In the genomic region with DNA sequence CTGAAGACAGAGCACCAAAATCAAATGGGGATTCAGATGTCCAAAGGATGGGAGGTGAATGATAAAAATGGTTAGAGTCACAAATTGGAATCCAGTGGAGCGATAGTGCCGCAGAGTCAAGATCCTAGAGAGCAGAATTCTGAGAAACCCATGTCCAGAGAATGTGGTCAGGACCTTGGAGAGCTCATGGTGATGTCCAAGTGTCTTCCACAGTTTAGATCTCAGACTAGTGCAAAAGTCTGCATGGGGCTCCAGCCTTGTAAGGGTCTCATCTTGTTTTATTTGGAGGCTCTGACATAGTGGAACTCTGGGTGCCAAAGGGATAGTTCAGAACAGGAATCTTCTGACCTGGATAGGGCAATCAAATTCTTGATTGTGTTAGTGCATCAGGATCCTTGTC, we compare ENCODE assay signal across 20 cellular contexts.
DNase-seq lines count a peak whose midpoint lies in the region; ATAC-seq, FAIRE-seq and TF ChIP-seq lines count a peak whose summit lies in the region.
"Had no signal": no experiment of that assay in that cellular context is flagged by ENCODE, and none has a peak within 500 bp of the region (broad histone marks: within the 10 kb centered on the region; RNA-seq: fewer than 3 reads in every experiment).

No MANE protein-coding gene starts in this region.

- 0 out of 3 replicates have a peak, but pooled peaks have one; percentile 44 for ATAC-seq in K562
- ATAC-seq in natural killer cell treated with Interleukin-12 subunit alpha and Interleukin-12 subunit beta and Interleukin-15 and Interleukin-18, amount 100 ng/mL, for 72 hours: no peak
- ATAC-seq in GM18502 (IDR thresholded peaks at IDR 0.05; ENCODE audit: poor library complexity, unreplicated experiment): no peak
- ATAC-seq: left lung, Panc1, T-helper 17 cell had no signal

- H3K9me1 ChIP-seq in K562 (ENCODE audit: control insufficient read depth, insufficient read depth, low read length): no peaks in the 10 kb centered on the region

- H3K36me3 ChIP-seq in K562 (ENCODE audit: control insufficient read depth, insufficient read depth, low read length): no peaks in the 10 kb centered on the region
- H3K36me3 ChIP-seq: BLaER1, left lung, sigmoid colon had no signal

- H3K27me3 Mint-ChIP-seq in natural killer cell treated with Interleukin-12 subunit alpha and Interleukin-12 subunit beta and Interleukin-15 and Interleukin-18, amount 100 ng/mL, for 72 hours: peaks cover 12 to 31% of the 10 kb centered on the region in 2 donors
- H3K27me3 Mint-ChIP-seq: T-helper 17 cell had no signal

- in situ Hi-C loops in Caki2 (cut with HindIII; ENCODE audit: low pct_unique_long_range_greater_than_20kb, low sequenced_read_pairs) (no loop called here), K562 (cut with MboI) (no loop called here)

- CTCF ChIA-PET in K562 (lab: Yijun Ruan, JAX; ENCODE audit: low intra/inter-chr PET ratio): no interaction called here

- FAIRE-seq in K562 (lab: Jason Lieb, UNC): peak; percentile 73
- FAIRE-seq: G401.6 had no signal

- H3K36me3 Mint-ChIP-seq in natural killer cell treated with Interleukin-12 subunit alpha and Interleukin-12 subunit beta and Interleukin-15 and Interleukin-18, amount 100 ng/mL, for 72 hours: no peaks in the 10 kb centered on the region

- TF ChIP-seq EP300 in K562 (IDR thresholded peaks at IDR 0.05; ENCODE audit: low read length): no peak

- H3K9me3 Mint-ChIP-seq in natural killer cell treated with Interleukin-12 subunit alpha and Interleukin-12 subunit beta and Interleukin-15 and Interleukin-18, amount 100 ng/mL, for 72 hours: no peaks in the 10 kb centered on the region

- H4K20me1 ChIP-seq in K562 (replicated peaks; ENCODE audit: control insufficient read depth, insufficient read depth, low read length): no peaks in the 10 kb centered on the region
- H4K20me1 ChIP-seq: BLaER1 had no signal

- no peak for TF ChIP-seq CTCF in K562 (IDR thresholded peaks at IDR 0.05 in 2 of 3, conservative IDR thresholded peaks at IDR 0.05 in 1 of 3; ENCODE audit: insufficient read depth in 2 of 3, low read depth in 1 of 3, low read length in 3 of 3)

- WGBS in K562 (ENCODE audit: insufficient coverage, low coverage, missing lambda C conversion rate): 0% methylated on average over 2 of the region's 2 CpGs

- no TSS peak for BruUV-seq in K562 (replicated peaks; lab: Mats Ljungman, UMichigan)

- no peak overlapping the region for H3K27ac Mint-ChIP-seq in natural killer cell treated with Interleukin-12 subunit alpha and Interleukin-12 subunit beta and Interleukin-15 and Interleukin-18, amount 100 ng/mL, for 72 hours
- H3K27ac Mint-ChIP-seq: stimulated activated naive CD8-positive, alpha-beta T cell treated with anti-CD3 and anti-CD28 coated beads, Interleukin-15, Interleukin-2, amounts not matched to agents 100 ng/mL and 50 ng/mL, for 24 hours; T-helper 17 cell had no signal

- no peak overlapping the region for H3K4me2 ChIP-seq in K562 (ENCODE audit: insufficient read depth, low read length)
- H3K4me2 ChIP-seq: BLaER1 had no signal

- no peaks in the 10 kb centered on the region for H3K79me2 ChIP-seq in K562 (ENCODE audit: control insufficient read depth, insufficient read depth, low read length)

- TF ChIP-seq RAD21 in K562 (CRISPR knock-in tag; conservative IDR thresholded peaks at IDR 0.05 in 1 of 2, IDR thresholded peaks at IDR 0.05 in 1 of 2): no peak

- no peak for TF ChIP-seq POLR2A in K562 (conservative IDR thresholded peaks at IDR 0.05)

- H3K27ac ChIP-seq in K562 (ENCODE audit: extremely low read depth, low read depth, low read length): no peak overlapping the region
- H3K27ac ChIP-seq: ascending aorta, BLaER1, left lung, sigmoid colon had no signal

- POLR2A ChIA-PET in K562 (lab: Yijun Ruan, JAX): no interaction called here

- no peak overlapping the region for H3K9ac ChIP-seq in K562 (ENCODE audit: insufficient read depth in 1 of 2, low read depth in 2 of 2, low read length in 2 of 2)
- H3K9ac ChIP-seq: BLaER1 had no signal

- no peak overlapping the region for H3K4me3 ChIP-seq in K562
- H3K4me3 ChIP-seq: ascending aorta, BLaER1, left lung, sigmoid colon had no signal

- DNase-seq in Caki2 (ENCODE audit: low read depth): peak; percentile 16
- DNase-seq in M059J (ENCODE audit: low read depth): peak; percentile 44
- peak in 3 of 4 experiments; percentile 21 to 38 (median 25) for DNase-seq in K562 (ENCODE audit: extremely low read depth in 1 of 4, low spot score in 3 of 4)
- DNase-seq in iris pigment epithelial cell (ENCODE audit: low read depth): peak; percentile 37
- no peak for DNase-seq in stimulated activated CD4-positive, alpha-beta T cell treated with anti-CD3 and anti-CD28 coated beads, Interleukin-2, amount 100 ng/mL, for 24 hours
- DNase-seq in natural killer cell treated with Interleukin-12 subunit alpha and Interleukin-12 subunit beta and Interleukin-15 and Interleukin-18, amount 100 ng/mL, for 72 hours (ENCODE audit: low spot score): no peak
- DNase-seq in Ammon's horn (ENCODE audit: low spot score): no peak
- DNase-seq: effector memory CD4-positive, alpha-beta T cell; head of caudate nucleus; left lung; MV-4-11; NCI-H446; sigmoid colon; T-helper 17 cell had no signal

- H3K4me1 Mint-ChIP-seq in natural killer cell treated with Interleukin-12 subunit alpha and Interleukin-12 subunit beta and Interleukin-15 and Interleukin-18, amount 100 ng/mL, for 72 hours (ENCODE audit: low read depth in 2 of 2): no peaks in the 10 kb centered on the region
- H3K4me1 Mint-ChIP-seq: T-helper 17 cell had no signal

- intact Hi-C loops in K562 (cut with micrococcal nuclease): no loop called here

- no peaks in the 10 kb centered on the region for H3K27me3 ChIP-seq in K562 (ENCODE audit: control insufficient read depth in 2 of 2, insufficient read depth in 2 of 2, low read length in 2 of 2)
- H3K27me3 ChIP-seq: ascending aorta, BLaER1, left lung, sigmoid colon had no signal

- H2AFZ ChIP-seq in K562 (ENCODE audit: low read depth, low read length): no peak overlapping the region

- no peaks in the 10 kb centered on the region for H3K4me1 ChIP-seq in K562 (replicated peaks in 1 of 2; ENCODE audit: control insufficient read depth in 2 of 2, insufficient read depth in 2 of 2, low read length in 2 of 2)
- H3K4me1 ChIP-seq: ascending aorta, BLaER1, left lung, sigmoid colon had no signal

- no peak overlapping the region for H3K4me3 Mint-ChIP-seq in natural killer cell treated with Interleukin-12 subunit alpha and Interleukin-12 subunit beta and Interleukin-15 and Interleukin-18, amount 100 ng/mL, for 72 hours
- H3K4me3 Mint-ChIP-seq: stimulated activated naive CD8-positive, alpha-beta T cell treated with anti-CD3 and anti-CD28 coated beads, Interleukin-15, Interleukin-2, amounts not matched to agents 100 ng/mL and 50 ng/mL, for 24 hours; T-helper 17 cell had no signal

- no peaks in the 10 kb centered on the region for H3K9me3 ChIP-seq in K562 (replicated peaks; ENCODE audit: control insufficient read depth, insufficient read depth, low read depth, low read length)
- H3K9me3 ChIP-seq: ascending aorta, BLaER1, left lung, sigmoid colon had no signal

TF ChIP-seq in K562, 482 proteins besides CTCF, POLR2A, EP300 and RAD21 (continues in another document):
- TF ChIP-seq HOXB6 (CRISPR knock-in tag; IDR thresholded peaks at IDR 0.05; ENCODE audit: borderline replicate concordance) (no peak), SIN3B (IDR thresholded peaks at IDR 0.05; ENCODE audit: low read depth) (no peak), KLF16 (IDR thresholded peaks at IDR 0.05) (no peak)

Comparison
In these comparisons a context has a peak if more than half of its experiments do, and no peak if none do; other contexts are left out.
1. DNase-seq: peak in Caki2 (single experiment), M059J (single experiment), K562 (3 of 4) and iris pigment epithelial cell (single experiment); none in stimulated activated CD4-positive, alpha-beta T cell treated with anti-CD3 and anti-CD28 coated beads, Interleukin-2, amount 100 ng/mL, for 24 hours (0 of 2), natural killer cell treated with Interleukin-12 subunit alpha and Interleukin-12 subunit beta and Interleukin-15 and Interleukin-18, amount 100 ng/mL, for 72 hours (single experiment) and Ammon's horn (single experiment).